ENCODE assay signal across 11 cellular contexts in the genomic region with DNA sequence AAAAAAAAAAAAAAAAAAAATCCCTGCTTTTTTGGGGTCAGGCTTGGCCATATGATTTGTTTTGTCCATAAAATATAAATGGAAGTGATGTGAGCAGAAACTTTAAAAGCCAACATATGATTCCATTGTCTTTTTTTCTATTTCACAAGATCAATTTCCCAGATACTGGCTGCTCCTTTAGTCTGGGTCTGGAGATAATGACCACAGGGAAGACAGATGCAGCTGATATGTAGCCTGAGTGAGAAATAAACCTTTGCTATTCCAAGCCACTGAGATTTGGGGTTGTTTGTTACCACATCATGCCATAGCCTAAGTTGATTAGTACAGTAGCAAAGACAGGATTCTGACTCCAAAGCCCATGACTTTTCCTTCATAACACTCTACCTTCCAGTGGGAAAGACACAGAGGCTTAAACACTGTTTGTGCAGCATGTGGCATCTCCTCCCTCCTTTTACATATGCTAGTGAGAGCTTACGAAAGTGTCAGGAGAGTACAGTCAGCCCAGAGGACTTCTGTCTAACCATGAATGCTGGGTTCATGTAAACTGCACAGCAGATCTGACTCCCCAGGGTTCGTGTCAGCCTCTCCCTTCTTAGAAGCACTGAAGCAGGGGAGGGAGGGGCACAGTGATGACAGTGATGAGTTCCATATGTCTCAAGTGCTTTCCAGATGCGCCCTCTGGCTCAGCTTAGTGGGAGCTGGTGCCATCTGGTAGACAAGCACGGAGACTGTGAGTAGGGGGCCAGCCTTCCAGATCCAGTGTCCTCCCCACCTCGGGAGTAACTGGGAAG. TPM values are rescaled to one million over a fixed set of nuclear protein-coding genes. Genes with fewer than 3 reads are reported as not detected.
DNase-seq lines count a peak whose midpoint lies in the region; ATAC-seq, FAIRE-seq and TF ChIP-seq lines count a peak whose summit lies in the region.
"Had no signal": no experiment of that assay in that cellular context is flagged by ENCODE, and none has a peak within 500 bp of the region (broad histone marks: within the 10 kb centered on the region; RNA-seq: fewer than 3 reads in every experiment).

No MANE protein-coding gene starts in this region.

- H3K27ac ChIP-seq in SK-N-MC, result no peak overlapping the region
- H3K27ac ChIP-seq in heart right ventricle, result peak overlapping the region in 1 of 10 donors; percentile 1
- H3K27ac ChIP-seq in sigmoid colon, result no peak overlapping the region
- H3K27ac ChIP-seq in vagina, result no peak overlapping the region
- H3K27ac ChIP-seq: epithelial cell of prostate had no signal

- no peaks in the 10 kb centered on the region for H3K9me3 ChIP-seq in SK-N-MC (ENCODE audit: low read depth, low read length)
- peaks cover 0 to 5% (median 0%) of the 10 kb centered on the region in 11 donors for H3K9me3 ChIP-seq in heart right ventricle
- no peaks in the 10 kb centered on the region for H3K9me3 ChIP-seq in sigmoid colon
- no peaks in the 10 kb centered on the region for H3K9me3 ChIP-seq in vagina

- H3K27me3 ChIP-seq in heart right ventricle, result no peaks in the 10 kb centered on the region
- no peaks in the 10 kb centered on the region for H3K27me3 ChIP-seq in sigmoid colon
- H3K27me3 ChIP-seq in vagina, result no peaks in the 10 kb centered on the region

- intact Hi-C loops in heart right ventricle (cut with DNase I), result no loop called here
- intact Hi-C loops in sigmoid colon (cut with DNase I), result no loop called here
- intact Hi-C loops in vagina (cut with DNase I), result no loop called here

- no peak for TF ChIP-seq EP300 in sigmoid colon (IDR thresholded peaks at IDR 0.05)

- TF ChIP-seq CTCF in heart right ventricle (IDR thresholded peaks at IDR 0.05), result peak in 3 of 9 donors; percentile 27 to 33 (median 30)
- no peak for TF ChIP-seq CTCF in sigmoid colon (IDR thresholded peaks at IDR 0.05)
- TF ChIP-seq CTCF in vagina (IDR thresholded peaks at IDR 0.05), result no peak

- H3K4me3 ChIP-seq in SK-N-MC (0 out of 2 replicates have a peak overlapping the region, but pooled peaks have one; percentile 16), heart right ventricle (no peak overlapping the region), sigmoid colon (no peak overlapping the region), vagina (no peak overlapping the region)

- no peaks in the 10 kb centered on the region for H3K36me3 Mint-ChIP-seq in stimulated activated effector memory CD8-positive, alpha-beta T cell treated with anti-CD3 and anti-CD28 coated beads, Interleukin-12 subunit alpha, Interleukin-12 subunit beta, amount 100 ng/mL, for 72 hours

- H3K27ac Mint-ChIP-seq in stimulated activated effector memory CD8-positive, alpha-beta T cell treated with anti-CD3 and anti-CD28 coated beads, Interleukin-12 subunit alpha, Interleukin-12 subunit beta, amount 100 ng/mL, for 72 hours, result no peak overlapping the region

- no peaks in the 10 kb centered on the region for H3K4me1 Mint-ChIP-seq in stimulated activated effector memory CD8-positive, alpha-beta T cell treated with anti-CD3 and anti-CD28 coated beads, Interleukin-12 subunit alpha, Interleukin-12 subunit beta, amount 100 ng/mL, for 72 hours

- no peak for TF ChIP-seq POLR2A in GM12892 (IDR thresholded peaks at IDR 0.05; ENCODE audit: low read depth, low read length)
- no peak for TF ChIP-seq POLR2A in sigmoid colon (IDR thresholded peaks at IDR 0.05)
- TF ChIP-seq POLR2A in vagina (IDR thresholded peaks at IDR 0.05), result no peak

- ATAC-seq in heart right ventricle, result peak; percentile 80 to 96 (median 89)
- ATAC-seq in stimulated activated effector memory CD8-positive, alpha-beta T cell treated with anti-CD3 and anti-CD28 coated beads, Interleukin-12 subunit alpha, Interleukin-12 subunit beta, amount 100 ng/mL, for 72 hours, result no peak
- ATAC-seq: activated T-cell treated with anti-CD3 and anti-CD28 coated beads, Interleukin-2, amount 50 U/mL, for 4 hours had no signal

- DNase-seq in GM12892 (ENCODE audit: insufficient read length) (no peak), SK-N-MC (ENCODE audit: low read depth, low spot score) (peak; percentile 16), heart right ventricle (peak; percentile 16 to 59), sigmoid colon (peak; percentile 77), vagina (ENCODE audit: extremely low spot score in 2 of 2) (no peak), NCI-H146 treated with DMSO at 0.1 percent for 48 hours (lab: John Stamatoyannopoulos, UW; ENCODE audit: unreplicated experiment) (no peak), NOMO-1 treated with DMSO at 0.1 percent for 48 hours (lab: John Stamatoyannopoulos, UW; ENCODE audit: unreplicated experiment) (no peak)
- no peak for DNase-seq in stimulated activated effector memory CD8-positive, alpha-beta T cell treated with anti-CD3 and anti-CD28 coated beads, Interleukin-12 subunit alpha, Interleukin-12 subunit beta, amount 100 ng/mL, for 72 hours (ENCODE audit: low spot score in 2 of 2)
- DNase-seq: activated T-cell treated with anti-CD3 and anti-CD28 coated beads, Interleukin-2, amount 50 U/mL, for 4 hours; KBM-7 had no signal

- H3K9me3 Mint-ChIP-seq in stimulated activated effector memory CD8-positive, alpha-beta T cell treated with anti-CD3 and anti-CD28 coated beads, Interleukin-12 subunit alpha, Interleukin-12 subunit beta, amount 100 ng/mL, for 72 hours, result no peaks in the 10 kb centered on the region
- H3K9me3 Mint-ChIP-seq: activated T-cell treated with anti-CD3 and anti-CD28 coated beads, Interleukin-2, amount 50 U/mL, for 4 hours had no signal

- H3K36me3 ChIP-seq in SK-N-MC (ENCODE audit: insufficient read depth, low read length) (no peaks in the 10 kb centered on the region), heart right ventricle (no peaks in the 10 kb centered on the region), sigmoid colon (no peaks in the 10 kb centered on the region), vagina (no peaks in the 10 kb centered on the region)

- 12 to 13% methylated on average over 5 of the region's 5 CpGs for WGBS in heart right ventricle, 2 donors
- 46 to 67% methylated on average over 5 of the region's 5 CpGs for WGBS in sigmoid colon, 2 donors

- H3K9ac ChIP-seq in SK-N-MC (ENCODE audit: insufficient read length), result no peak overlapping the region

- no peak overlapping the region for H3K4me3 Mint-ChIP-seq in stimulated activated effector memory CD8-positive, alpha-beta T cell treated with anti-CD3 and anti-CD28 coated beads, Interleukin-12 subunit alpha, Interleukin-12 subunit beta, amount 100 ng/mL, for 72 hours
- H3K4me3 Mint-ChIP-seq: activated T-cell treated with anti-CD3 and anti-CD28 coated beads, Interleukin-2, amount 50 U/mL, for 4 hours had no signal

- FAIRE-seq in GM12892 (lab: Jason Lieb, UNC), result peak; percentile 63

- peaks cover 5 to 20% (median 10%) of the 10 kb centered on the region in 9 donors for H3K4me1 ChIP-seq in heart right ventricle
- peaks cover 0 to 15% (median 7%) of the 10 kb centered on the region in 4 donors for H3K4me1 ChIP-seq in sigmoid colon
- H3K4me1 ChIP-seq in vagina, result peaks cover 12% of the 10 kb centered on the region

RNA-seq across cellular contexts. Expression of gene SLC7A14, which starts 36.7 kb away (rescaled TPM):
- not detected for polyA plus RNA-seq in GM12892 (2012; ENCODE audit: missing spikeins)
- total RNA-seq in heart right ventricle, result not detected
- under 1 TPM in 1 of 2 donors, not detected in 1; under 0.01 TPM for polyA plus RNA-seq in heart right ventricle
- total RNA-seq in sigmoid colon, result 1 to 10 TPM in 3 of 4 donors, under 1 TPM in 1; 0.82 to 3.9 (median 2.9) TPM
- polyA plus RNA-seq in sigmoid colon, result under 1 TPM in 1 of 3 donors, not detected in 2; 0.79 TPM
- total RNA-seq in vagina, result 1.2 TPM
- total RNA-seq: activated T-cell treated with anti-CD3 and anti-CD28 coated beads, Interleukin-2, amount 50 U/mL, for 4 hours had no signal

Comparison
In these comparisons a context has a peak if more than half of its experiments do, and no peak if none do; other contexts are left out.
1. DNase-seq: peak in SK-N-MC (single experiment), heart right ventricle (2 of 2) and sigmoid colon (single experiment); none in GM12892 (single experiment), vagina (0 of 2), NCI-H146 treated with DMSO at 0.1 percent for 48 hours (single experiment), NOMO-1 treated with DMSO at 0.1 percent for 48 hours (single experiment) and stimulated activated effector memory CD8-positive, alpha-beta T cell treated with anti-CD3 and anti-CD28 coated beads, Interleukin-12 subunit alpha, Interleukin-12 subunit beta, amount 100 ng/mL, for 72 hours (0 of 2).